1 cellular context compared by ENCODE assay signal in genomic region chr13:75415720-75416119, GRCh38.
TF ChIP-seq lines count a peak whose summit lies in the region.

No MANE protein-coding gene starts in this region.

TF ChIP-seq in HepG2, 621 proteins besides CTCF, POLR2A, EP300 and RAD21 (continued from another document):
- no peak for TF ChIP-seq ZNF276 (CRISPR knock-in tag; IDR thresholded peaks at IDR 0.05; ENCODE audit: low read depth)
- TF ChIP-seq RBFOX2 (IDR thresholded peaks at IDR 0.05; ENCODE audit: low read depth, low read length), result no peak
- TF ChIP-seq HNF1B (CRISPR knock-in tag; IDR thresholded peaks at IDR 0.05), result no peak
- no peak for TF ChIP-seq ZBTB21 (CRISPR knock-in tag; IDR thresholded peaks at IDR 0.05)
- TF ChIP-seq AHR (CRISPR knock-in tag; IDR thresholded peaks at IDR 0.05), result no peak
- TF ChIP-seq MAFF (IDR thresholded peaks at IDR 0.05; ENCODE audit: low read depth, low read length), result no peak
- no peak for TF ChIP-seq BCL3 (CRISPR knock-in tag; IDR thresholded peaks at IDR 0.05)
- TF ChIP-seq HNF4A (CRISPR knock-in tag; IDR thresholded peaks at IDR 0.05), result no peak
- 0 out of 2 replicates have a peak, but pooled peaks have one; percentile 27 for TF ChIP-seq GATAD2A (CRISPR knock-in tag; IDR thresholded peaks at IDR 0.05)
- TF ChIP-seq SP2 (CRISPR knock-in tag; IDR thresholded peaks at IDR 0.05), result no peak
- no peak for TF ChIP-seq RFX1 (IDR thresholded peaks at IDR 0.05)
